ENCODE assay signal across 12 cellular contexts in genomic region chr10:5105626-5106025, GRCh38.
"Had no signal": no experiment of that assay in that cellular context is flagged by ENCODE, and none has a peak within 500 bp of the region (broad histone marks: within the 10 kb centered on the region; RNA-seq: fewer than 3 reads in every experiment).

No MANE protein-coding gene starts in this region.

- H3K9me3 ChIP-seq: right atrium auricular region, spleen, vagina had no signal

- H3K27me3 ChIP-seq: right atrium auricular region, spleen, tibial nerve, vagina had no signal

- H3K4me3 ChIP-seq: right atrium auricular region, spleen, tibial nerve, vagina had no signal

- DNase-seq: activated naive CD4-positive, alpha-beta T cell treated with anti-CD3 and anti-CD28 coated beads, Interleukin-2, amount 50 U/mL, for 16 hours; effector memory CD8-positive, alpha-beta T cell; mesendoderm; spleen; stimulated activated CD4-positive, alpha-beta T cell treated with anti-CD3 and anti-CD28 coated beads, Interleukin-1b, Interleukin-23, amount 100 ng/mL, for 48 hours; T-helper 17 cell had no signal

- H3K27ac Mint-ChIP-seq: effector memory CD8-positive, alpha-beta T cell; stimulated activated memory B cell treated with anti-CD40 and anti-IgM and Interleukin-4, amounts not matched to agents 10 μg/mL and 1 μg/mL and 100 μg/mL, for 72 hours; T-helper 17 cell had no signal

- ATAC-seq: activated CD4-positive, CD25-positive, alpha-beta regulatory T cell treated with anti-CD3 and anti-CD28 coated beads, Interleukin-2, amount 50 U/mL, for 24 hours; effector memory CD8-positive, alpha-beta T cell; stimulated activated memory B cell treated with anti-CD40 and anti-IgM and Interleukin-4, amounts not matched to agents 10 μg/mL and 1 μg/mL and 100 μg/mL, for 72 hours; T-helper 17 cell had no signal

- H3K9me3 Mint-ChIP-seq: stimulated activated memory B cell treated with anti-CD40 and anti-IgM and Interleukin-4, amounts not matched to agents 10 μg/mL and 1 μg/mL and 100 μg/mL, for 72 hours had no signal

- H3K36me3 Mint-ChIP-seq: stimulated activated memory B cell treated with anti-CD40 and anti-IgM and Interleukin-4, amounts not matched to agents 10 μg/mL and 1 μg/mL and 100 μg/mL, for 72 hours had no signal

- H3K4me1 ChIP-seq: right atrium auricular region, spleen, tibial nerve, vagina had no signal

- H3K27me3 Mint-ChIP-seq: effector memory CD8-positive, alpha-beta T cell had no signal

- H3K4me1 Mint-ChIP-seq: stimulated activated memory B cell treated with anti-CD40 and anti-IgM and Interleukin-4, amounts not matched to agents 10 μg/mL and 1 μg/mL and 100 μg/mL, for 72 hours; T-helper 17 cell had no signal

- H3K36me3 ChIP-seq: spleen had no signal

- H3K27ac ChIP-seq: epithelial cell of prostate, right atrium auricular region, spleen, tibial nerve, vagina had no signal

- H3K4me3 Mint-ChIP-seq: effector memory CD8-positive, alpha-beta T cell; stimulated activated memory B cell treated with anti-CD40 and anti-IgM and Interleukin-4, amounts not matched to agents 10 μg/mL and 1 μg/mL and 100 μg/mL, for 72 hours; T-helper 17 cell had no signal
